In genomic region chr9:133887540-133888047, GRCh38 we compare ENCODE assay signal across 2 cellular contexts.
TF ChIP-seq lines count a peak whose summit lies in the region.

No MANE protein-coding gene starts in this region.

TF ChIP-seq in H1, 55 proteins besides CTCF, POLR2A, EP300 and RAD21:
- TF ChIP-seq, protein P1, sequence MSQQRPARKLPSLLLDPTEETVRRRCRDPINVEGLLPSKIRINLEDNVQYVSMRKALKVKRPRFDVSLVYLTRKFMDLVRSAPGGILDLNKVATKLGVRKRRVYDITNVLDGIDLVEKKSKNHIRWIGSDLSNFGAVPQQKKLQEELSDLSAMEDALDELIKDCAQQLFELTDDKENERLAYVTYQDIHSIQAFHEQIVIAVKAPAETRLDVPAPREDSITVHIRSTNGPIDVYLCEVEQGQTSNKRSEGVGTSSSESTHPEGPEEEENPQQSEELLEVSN (IDR thresholded peaks at IDR 0.05): no peak
- TF ChIP-seq SIRT6 (IDR thresholded peaks at IDR 0.05; ENCODE audit: low read length) (no peak), CBX5 (IDR thresholded peaks at IDR 0.05; ENCODE audit: low read depth, low read length) (no peak)

TF ChIP-seq in neural cell, 6 proteins besides CTCF, POLR2A, EP300 and RAD21:
- TF ChIP-seq POLR2AphosphoS5 (IDR thresholded peaks at IDR 0.05) (no peak), EZH2 (IDR thresholded peaks at IDR 0.05; ENCODE audit: borderline replicate concordance, insufficient read depth, low read length, poor library complexity, severe bottlenecking) (no peak), REST (IDR thresholded peaks at IDR 0.05; ENCODE audit: borderline replicate concordance) (no peak), MXI1 (conservative IDR thresholded peaks at IDR 0.05; ENCODE audit: poor library complexity, severe bottlenecking) (no peak), SMC3 (conservative IDR thresholded peaks at IDR 0.05; ENCODE audit: poor library complexity) (no peak), TAF1 (IDR thresholded peaks at IDR 0.05; ENCODE audit: low read depth) (no peak)
